14 cellular contexts compared by ENCODE assay signal in genomic region chr3:100106531-100107155, GRCh38. TPM values are rescaled to one million over a fixed set of nuclear protein-coding genes. Genes with fewer than 3 reads are reported as not detected.
DNase-seq lines count a peak whose midpoint lies in the region; ATAC-seq, FAIRE-seq and TF ChIP-seq lines count a peak whose summit lies in the region.
"Had no signal": no experiment of that assay in that cellular context is flagged by ENCODE, and none has a peak within 500 bp of the region (broad histone marks: within the 10 kb centered on the region; RNA-seq: fewer than 3 reads in every experiment).

No MANE protein-coding gene starts in this region.

- FAIRE-seq in bronchial epithelial cell (lab: Jason Lieb, UNC): no peak

- H3K27me3 ChIP-seq in bronchial epithelial cell (ENCODE audit: control insufficient read depth, insufficient read depth, low read length) (no peaks in the 10 kb centered on the region), psoas muscle (ENCODE audit: insufficient read depth in 3 of 3, low read length in 2 of 3) (no peaks in the 10 kb centered on the region)

- ATAC-seq in psoas muscle (no peak), GM21360 (IDR thresholded peaks at IDR 0.05; ENCODE audit: unreplicated experiment) (no peak), GM21717 (IDR thresholded peaks at IDR 0.05; ENCODE audit: unreplicated experiment) (no peak)

- no peaks in the 10 kb centered on the region for H3K9me3 ChIP-seq in psoas muscle

- H3K36me3 ChIP-seq in bronchial epithelial cell (ENCODE audit: control insufficient read depth, insufficient read depth, low read length) (no peaks in the 10 kb centered on the region), psoas muscle (ENCODE audit: insufficient read depth in 1 of 2, low read depth in 1 of 2) (no peaks in the 10 kb centered on the region)

- TF ChIP-seq CTCF in bronchial epithelial cell (IDR thresholded peaks at IDR 0.05; ENCODE audit: insufficient read depth, low read length, severe bottlenecking): no peak
- TF ChIP-seq CTCF in psoas muscle (IDR thresholded peaks at IDR 0.05): no peak

- DNase-seq in DMS79 treated with DMSO at 0.1 percent for 48 hours (lab: John Stamatoyannopoulos, UW) (peak; percentile 46), DMS79 (lab: John Stamatoyannopoulos, UW) (no peak), NCI-H226 (peak; percentile 22), bronchial epithelial cell (ENCODE audit: low read depth) (peak; percentile 89), psoas muscle (no peak)
- no peak for DNase-seq in activated effector memory CD4-positive, alpha-beta T cell treated with Interleukin-2 at 50 U/mL for 16 hours
- DNase-seq: 8988T; activated CD8-positive, alpha-beta memory T cell treated with anti-CD3 and anti-CD28 coated beads, Interleukin-2, amount 50 U/mL, for 48 hours; cerebellar nuclear complex; NCI-H446 treated with DMSO at 0.1 percent for 48 hours; stimulated activated CD4-positive, alpha-beta T cell treated with anti-CD3 and anti-CD28 coated beads, Interleukin-4, amount 100 ng/mL, for 24 hours; SW 1271 had no signal

- H3K27ac ChIP-seq in psoas muscle: peak overlapping the region; percentile 90

- intact Hi-C loops in psoas muscle (cut with DNase I): loop anchor here in 1 of 2 donors (5.0 kb wide), 1 partner anchor 74 kb away; no protein-coding TSS in a partner anchor

- H3K4me1 ChIP-seq in psoas muscle: peaks cover 62% of the 10 kb centered on the region

- no peak overlapping the region for H3K4me3 ChIP-seq in bronchial epithelial cell (ENCODE audit: low read depth, low read length)
- H3K4me3 ChIP-seq in psoas muscle: peak overlapping the region; percentile 71

RNA-seq across cellular contexts. Expression of gene FILIP1L, which starts 7.7 kb away (rescaled TPM):
- total RNA-seq in bronchial epithelial cell (1.1 and 6.3 TPM in 2 replicates), psoas muscle (100 to 1,000 TPM in 3 of 4 donors, 10 to 100 TPM in 1; 78.5 to 274 (median 138) TPM)
- polyA plus RNA-seq in psoas muscle: 10 to 100 TPM in 2 of 3 donors, 1 to 10 TPM in 1; 9.2 to 28.0 (median 15.5) TPM

Comparison
In these comparisons a context has a peak if more than half of its experiments do, and no peak if none do; other contexts are left out.
1. DNase-seq: peak in DMS79 treated with DMSO at 0.1 percent for 48 hours (single experiment), NCI-H226 (single experiment) and bronchial epithelial cell (single experiment); none in DMS79 (single experiment), psoas muscle (0 of 2) and activated effector memory CD4-positive, alpha-beta T cell treated with Interleukin-2 at 50 U/mL for 16 hours (single experiment).
2. RNA of gene FILIP1L, which starts 7.7 kb away (total RNA-seq): 78.5 to 274 TPM in psoas muscle; 1.1 to 6.3 TPM in bronchial epithelial cell; every median in the first group is over 10 times any median in the second.